ENCODE assay signal across 8 cellular contexts in the genomic region with DNA sequence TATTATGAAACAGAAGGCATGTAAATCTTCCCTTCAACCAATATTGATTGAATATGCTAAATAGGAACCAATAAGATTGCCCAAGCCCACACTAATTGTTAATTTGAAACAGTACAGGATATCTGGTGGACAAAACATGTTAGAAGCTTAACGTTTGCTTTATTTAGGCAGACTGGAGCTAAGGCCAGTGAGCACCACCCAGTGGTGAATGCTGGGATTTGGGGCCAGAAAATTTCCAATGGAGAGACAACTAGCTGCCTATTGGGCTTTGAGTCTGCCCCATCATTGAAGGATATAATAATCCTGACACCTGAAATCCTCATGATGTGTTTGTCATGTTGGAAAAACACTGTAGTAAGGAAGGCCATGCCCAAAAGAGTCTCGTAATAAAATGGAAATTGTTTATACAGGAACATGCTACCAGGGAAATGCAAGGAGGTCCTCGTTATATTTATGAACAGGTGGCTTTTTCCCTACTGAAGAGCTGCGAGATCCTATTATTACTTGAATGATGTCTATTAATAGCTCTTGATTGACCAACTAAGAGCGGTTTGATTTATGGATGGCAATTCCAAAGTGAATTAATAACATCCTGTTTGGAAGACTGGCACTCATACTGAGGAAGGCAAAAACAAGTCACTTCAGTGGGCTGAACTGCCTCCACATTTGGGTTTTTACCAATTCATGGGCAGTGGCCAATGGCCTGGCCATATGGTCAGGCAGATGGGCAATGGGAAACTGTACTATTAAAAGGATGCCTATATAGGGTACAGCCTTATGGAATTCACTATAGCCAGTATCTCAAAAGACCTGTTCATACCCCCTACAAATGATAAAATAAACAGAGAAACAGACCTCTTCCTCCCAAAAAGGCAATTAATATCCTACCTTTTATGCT. TPM values are rescaled to one million over a fixed set of nuclear protein-coding genes. Genes with fewer than 3 reads are reported as not detected.
DNase-seq lines count a peak whose midpoint lies in the region; TF ChIP-seq lines count a peak whose summit lies in the region.

No MANE protein-coding gene starts in this region.

- H3K36me3 ChIP-seq in Loucy (ENCODE audit: insufficient read depth, low read length) (no peaks in the 10 kb centered on the region), esophagus muscularis mucosa (no peaks in the 10 kb centered on the region)

- no peaks in the 10 kb centered on the region for H3K4me1 ChIP-seq in Loucy (ENCODE audit: insufficient read depth, low read length, poor library complexity, severe bottlenecking)
- no peaks in the 10 kb centered on the region for H3K4me1 ChIP-seq in esophagus muscularis mucosa

- H3K9ac ChIP-seq in Loucy (ENCODE audit: low read depth, low read length, poor library complexity, severe bottlenecking), result no peak overlapping the region

- no peaks in the 10 kb centered on the region for H3K79me2 ChIP-seq in Loucy (ENCODE audit: insufficient read depth, low read length)

- intact Hi-C loops in esophagus muscularis mucosa (cut with DNase I) (no loop called here), posterior cingulate gyrus (cut with DNase I) (no loop called here)

- no peak for TF ChIP-seq POLR2A in esophagus muscularis mucosa (IDR thresholded peaks at IDR 0.05; ENCODE audit: low read depth)

- no peaks in the 10 kb centered on the region for H3K9me2 ChIP-seq in Loucy (replicated peaks; ENCODE audit: low read depth, low read length)

- no peak overlapping the region for H3K27ac ChIP-seq in esophagus muscularis mucosa (replicated peaks in 1 of 4)
- no peak overlapping the region for H3K27ac ChIP-seq in coronary artery

- H4K20me1 ChIP-seq in Loucy (ENCODE audit: insufficient read depth, low read length, poor library complexity, severe bottlenecking), result no peaks in the 10 kb centered on the region

- H2AFZ ChIP-seq in Loucy (ENCODE audit: low read length), result peak overlapping the region; percentile 16; the same call in 1 of the 2 replicates

- TF ChIP-seq CTCF in Loucy (conservative IDR thresholded peaks at IDR 0.05; ENCODE audit: low read length), result peak; percentile 93
- peak in 2 of 3 experiments; percentile 22 to 39 for TF ChIP-seq CTCF in esophagus muscularis mucosa (IDR thresholded peaks at IDR 0.05)
- no peak for TF ChIP-seq CTCF in coronary artery (IDR thresholded peaks at IDR 0.05)

- DNase-seq in NCI-H82 (lab: John Stamatoyannopoulos, UW) (peak; percentile 51), NCI-H82 treated with DMSO at 0.1 percent for 48 hours (lab: John Stamatoyannopoulos, UW; ENCODE audit: unreplicated experiment) (no peak), esophagus muscularis mucosa (ENCODE audit: extremely low spot score) (no peak), posterior cingulate gyrus (peak in 7 of 10 donors; percentile 12 to 90 (median 51)), coronary artery (ENCODE audit: low spot score) (no peak)
- peak; percentile 68 for DNase-seq in activated CD4-positive, alpha-beta T cell treated with anti-CD3 and anti-CD28 coated beads for 48 hours
- no peak for DNase-seq in effector CD8-positive, alpha-beta T cell (lab: John Stamatoyannopoulos, UW)

- no peak overlapping the region for H3K4me3 ChIP-seq in Loucy (ENCODE audit: low read length, poor library complexity, severe bottlenecking)
- H3K4me3 ChIP-seq in esophagus muscularis mucosa, result no peak overlapping the region
- H3K4me3 ChIP-seq in coronary artery, result no peak overlapping the region

- TF ChIP-seq EP300 in esophagus muscularis mucosa (IDR thresholded peaks at IDR 0.05), result no peak

- H3K9me3 ChIP-seq in Loucy (ENCODE audit: insufficient read depth, low read depth, low read length) (no peaks in the 10 kb centered on the region), esophagus muscularis mucosa (no peaks in the 10 kb centered on the region)

- H3F3A ChIP-seq in Loucy (ENCODE audit: low read depth), result no peaks in the 10 kb centered on the region

- H3K27me3 ChIP-seq in Loucy (ENCODE audit: insufficient read depth, low read length, poor library complexity, severe bottlenecking) (no peaks in the 10 kb centered on the region), esophagus muscularis mucosa (peaks cover 0 to 23% (median 0%) of the 10 kb centered on the region in 4 donors)

- WGBS in esophagus muscularis mucosa, result 27% methylated on average over 5 of the region's 5 CpGs

- no peak overlapping the region for H3K4me2 ChIP-seq in Loucy (ENCODE audit: low read depth, low read length, poor library complexity, severe bottlenecking)

RNA-seq across cellular contexts. Expression of gene SIGLECL1, which starts 8.7 kb away (rescaled TPM):
- total RNA-seq in esophagus muscularis mucosa, result not detected

RNA-seq across cellular contexts. Expression of gene CD33, which starts 34.7 kb away (rescaled TPM):
- 1 to 10 TPM; 3.0 to 9.9 (median 5.5) TPM for total RNA-seq in esophagus muscularis mucosa

RNA-seq across cellular contexts. Expression of gene IGLON5, which starts 51.8 kb away (rescaled TPM):
- under 1 TPM in 1 of 4 donors, not detected in 3; 0.17 TPM for total RNA-seq in esophagus muscularis mucosa

Comparison
In these comparisons a context has a peak if more than half of its experiments do, and no peak if none do; other contexts are left out.
1. DNase-seq: peak in NCI-H82 (single experiment), activated CD4-positive, alpha-beta T cell treated with anti-CD3 and anti-CD28 coated beads for 48 hours (single experiment) and posterior cingulate gyrus (7 of 10); none in NCI-H82 treated with DMSO at 0.1 percent for 48 hours (single experiment), esophagus muscularis mucosa (single experiment), coronary artery (single experiment) and effector CD8-positive, alpha-beta T cell (single experiment).